31 cellular contexts compared by ENCODE assay signal in the genomic region with DNA sequence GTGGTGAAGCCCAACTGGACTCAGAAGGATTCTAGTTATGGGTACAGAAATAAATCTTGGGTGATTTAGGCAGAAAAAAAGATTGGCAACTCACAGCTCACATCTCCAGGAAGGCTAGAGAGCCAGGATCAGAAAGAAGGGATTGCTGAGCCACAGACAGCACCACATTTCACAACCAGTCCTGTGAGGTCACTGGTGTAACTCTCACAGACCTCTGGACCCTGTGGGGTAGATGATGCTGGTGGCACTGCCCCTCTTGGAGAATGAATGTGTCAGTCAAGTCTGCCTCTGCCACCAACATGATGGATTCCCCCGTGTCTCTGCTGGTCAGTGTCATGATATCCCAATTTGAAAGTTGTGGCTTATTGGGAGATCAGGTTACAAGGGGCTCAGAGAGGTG.
DNase-seq lines count a peak whose midpoint lies in the region; ATAC-seq and TF ChIP-seq lines count a peak whose summit lies in the region.
"Had no signal": no experiment of that assay in that cellular context is flagged by ENCODE, and none has a peak within 500 bp of the region (broad histone marks: within the 10 kb centered on the region; RNA-seq: fewer than 3 reads in every experiment).

No MANE protein-coding gene starts in this region.

- peaks cover 11% of the 10 kb centered on the region for H3K4me1 Mint-ChIP-seq in activated naive CD8-positive, alpha-beta T cell treated with anti-CD3 and anti-CD28 coated beads, Interleukin-2, amount 10 ng/mL, durations not matched to agents 7 days and 5 days
- no peaks in the 10 kb centered on the region for H3K4me1 Mint-ChIP-seq in activated naive CD8-positive, alpha-beta T cell treated with anti-CD3 and anti-CD28 coated beads for 36 hours
- H3K4me1 Mint-ChIP-seq in stimulated activated effector memory CD8-positive, alpha-beta T cell treated with anti-CD3 and anti-CD28 coated beads, Interleukin-12 subunit alpha, Interleukin-12 subunit beta, amount 100 ng/mL, for 72 hours: peaks cover 5% of the 10 kb centered on the region
- no peaks in the 10 kb centered on the region for H3K4me1 Mint-ChIP-seq in CD4-positive, alpha-beta T cell (ENCODE audit: low read depth)

- no peak overlapping the region for H3K9ac ChIP-seq in SK-N-MC (ENCODE audit: insufficient read length)

- peak overlapping the region; percentile 30 for H3K27ac Mint-ChIP-seq in activated naive CD8-positive, alpha-beta T cell treated with anti-CD3 and anti-CD28 coated beads, Interleukin-2, amount 10 ng/mL, durations not matched to agents 7 days and 5 days
- no peak overlapping the region for H3K27ac Mint-ChIP-seq in activated naive CD8-positive, alpha-beta T cell treated with anti-CD3 and anti-CD28 coated beads for 36 hours
- H3K27ac Mint-ChIP-seq in stimulated activated effector memory CD8-positive, alpha-beta T cell treated with anti-CD3 and anti-CD28 coated beads, Interleukin-12 subunit alpha, Interleukin-12 subunit beta, amount 100 ng/mL, for 72 hours: no peak overlapping the region
- no peak overlapping the region for H3K27ac Mint-ChIP-seq in CD4-positive, alpha-beta T cell
- H3K27ac Mint-ChIP-seq: brain; CD8-positive, alpha-beta T cell; IgD-negative memory B cell; naive thymus-derived CD8-positive, alpha-beta T cell; stimulated activated naive B cell treated with anti-CD40 and anti-IgM and Interleukin-4, amounts not matched to agents 10 μg/mL and 1 μg/mL and 100 μg/mL, for 72 hours had no signal

- POLR2A ChIA-PET in activated naive CD8-positive, alpha-beta T cell treated with anti-CD3 and anti-CD28 coated beads, Interleukin-2, amount 10 ng/mL, durations not matched to agents 7 days and 5 days (lab: Charles Lee): interaction anchor here (0.8 kb wide), 1 partner anchor 385 kb away, joined by 3 read pairs; no protein-coding TSS in a partner anchor
- POLR2A ChIA-PET in CD4-positive, alpha-beta T cell (lab: Charles Lee): interaction anchor here (1.3 kb wide), 1 partner anchor 346 kb away, joined by 3 read pairs; the partner anchor contains the start of gene IVNS1ABP

- no peak overlapping the region for H3K4me3 ChIP-seq in SK-N-MC
- H3K4me3 ChIP-seq: GM12878, heart left ventricle, suprapubic skin had no signal

- H3K27ac ChIP-seq in SK-N-MC: peak overlapping the region; percentile 83; the same call in 1 of the 2 replicates
- no peak overlapping the region for H3K27ac ChIP-seq in CD4-positive, alpha-beta T cell (ENCODE audit: low read depth, low read length)
- H3K27ac ChIP-seq: foreskin keratinocyte, heart left ventricle, suprapubic skin, VCaP had no signal

- H3K36me3 Mint-ChIP-seq in activated naive CD8-positive, alpha-beta T cell treated with anti-CD3 and anti-CD28 coated beads, Interleukin-2, amount 10 ng/mL, durations not matched to agents 7 days and 5 days: peaks cover 4% of the 10 kb centered on the region
- H3K36me3 Mint-ChIP-seq in activated naive CD8-positive, alpha-beta T cell treated with anti-CD3 and anti-CD28 coated beads for 36 hours: no peaks in the 10 kb centered on the region
- H3K36me3 Mint-ChIP-seq in stimulated activated effector memory CD8-positive, alpha-beta T cell treated with anti-CD3 and anti-CD28 coated beads, Interleukin-12 subunit alpha, Interleukin-12 subunit beta, amount 100 ng/mL, for 72 hours: peaks cover 7% of the 10 kb centered on the region
- H3K36me3 Mint-ChIP-seq in CD4-positive, alpha-beta T cell (ENCODE audit: low read depth): no peaks in the 10 kb centered on the region
- H3K36me3 Mint-ChIP-seq: brain; CD8-positive, alpha-beta T cell; naive thymus-derived CD8-positive, alpha-beta T cell had no signal

- H3K36me3 ChIP-seq in SK-N-MC (ENCODE audit: insufficient read depth, low read length): no peaks in the 10 kb centered on the region
- H3K36me3 ChIP-seq: heart left ventricle, suprapubic skin had no signal

- no peaks in the 10 kb centered on the region for H3K27me3 ChIP-seq in CD4-positive, alpha-beta T cell (ENCODE audit: control insufficient read depth, insufficient read depth, low read length)
- H3K27me3 ChIP-seq: foreskin keratinocyte, heart left ventricle, suprapubic skin had no signal

- H3K9me3 Mint-ChIP-seq in activated naive CD8-positive, alpha-beta T cell treated with anti-CD3 and anti-CD28 coated beads, Interleukin-2, amount 10 ng/mL, durations not matched to agents 7 days and 5 days: peaks cover 2% of the 10 kb centered on the region
- peaks cover 2% of the 10 kb centered on the region for H3K9me3 Mint-ChIP-seq in activated naive CD8-positive, alpha-beta T cell treated with anti-CD3 and anti-CD28 coated beads for 36 hours
- peaks cover 2% of the 10 kb centered on the region for H3K9me3 Mint-ChIP-seq in stimulated activated effector memory CD8-positive, alpha-beta T cell treated with anti-CD3 and anti-CD28 coated beads, Interleukin-12 subunit alpha, Interleukin-12 subunit beta, amount 100 ng/mL, for 72 hours
- H3K9me3 Mint-ChIP-seq in CD4-positive, alpha-beta T cell: no peaks in the 10 kb centered on the region
- H3K9me3 Mint-ChIP-seq: activated T-cell treated with anti-CD3 and anti-CD28 coated beads, Interleukin-2, amount 50 U/mL, for 4 hours; brain; CD8-positive, alpha-beta T cell; H9; IgD-negative memory B cell; naive thymus-derived CD8-positive, alpha-beta T cell had no signal

- no peak for TF ChIP-seq CTCF in CD4-positive, alpha-beta T cell (IDR thresholded peaks at IDR 0.05)

- intact Hi-C loops in CD4-positive, alpha-beta T cell (cut with DNase I, micrococcal nuclease): no loop called here

- CTCF ChIA-PET in CD4-positive, alpha-beta T cell (lab: Charles Lee): no interaction called here

- H3K4me3 Mint-ChIP-seq in activated naive CD8-positive, alpha-beta T cell treated with anti-CD3 and anti-CD28 coated beads, Interleukin-2, amount 10 ng/mL, durations not matched to agents 7 days and 5 days: no peak overlapping the region
- no peak overlapping the region for H3K4me3 Mint-ChIP-seq in activated naive CD8-positive, alpha-beta T cell treated with anti-CD3 and anti-CD28 coated beads for 36 hours
- no peak overlapping the region for H3K4me3 Mint-ChIP-seq in stimulated activated effector memory CD8-positive, alpha-beta T cell treated with anti-CD3 and anti-CD28 coated beads, Interleukin-12 subunit alpha, Interleukin-12 subunit beta, amount 100 ng/mL, for 72 hours
- no peak overlapping the region for H3K4me3 Mint-ChIP-seq in CD4-positive, alpha-beta T cell
- H3K4me3 Mint-ChIP-seq: activated T-cell treated with anti-CD3 and anti-CD28 coated beads, Interleukin-2, amount 50 U/mL, for 4 hours; brain; CD8-positive, alpha-beta T cell; H9; IgD-negative memory B cell; naive thymus-derived CD8-positive, alpha-beta T cell; stimulated activated naive B cell treated with anti-CD40 and anti-IgM and Interleukin-4, amounts not matched to agents 10 μg/mL and 1 μg/mL and 100 μg/mL, for 72 hours had no signal

- H3K27me3 Mint-ChIP-seq in activated naive CD8-positive, alpha-beta T cell treated with anti-CD3 and anti-CD28 coated beads, Interleukin-2, amount 10 ng/mL, durations not matched to agents 7 days and 5 days: no peaks in the 10 kb centered on the region
- no peaks in the 10 kb centered on the region for H3K27me3 Mint-ChIP-seq in activated naive CD8-positive, alpha-beta T cell treated with anti-CD3 and anti-CD28 coated beads for 36 hours
- H3K27me3 Mint-ChIP-seq in CD4-positive, alpha-beta T cell: no peaks in the 10 kb centered on the region
- H3K27me3 Mint-ChIP-seq: brain; IgD-negative memory B cell; naive thymus-derived CD8-positive, alpha-beta T cell; stimulated activated naive B cell treated with anti-CD40 and anti-IgM and Interleukin-4, amounts not matched to agents 10 μg/mL and 1 μg/mL and 100 μg/mL, for 72 hours had no signal

- DNase-seq in activated naive CD8-positive, alpha-beta T cell treated with anti-CD3 and anti-CD28 coated beads, Interleukin-2, amount 10 ng/mL, durations not matched to agents 7 days and 5 days: no peak
- no peak for DNase-seq in activated naive CD8-positive, alpha-beta T cell treated with anti-CD3 and anti-CD28 coated beads for 36 hours
- no peak for DNase-seq in SK-N-MC (ENCODE audit: low read depth, low spot score)
- no peak for DNase-seq in left lobe of liver (ENCODE audit: low spot score)
- no peak for DNase-seq in stimulated activated effector memory CD8-positive, alpha-beta T cell treated with anti-CD3 and anti-CD28 coated beads, Interleukin-12 subunit alpha, Interleukin-12 subunit beta, amount 100 ng/mL, for 72 hours (ENCODE audit: low spot score in 2 of 2)
- no peak for DNase-seq in CD4-positive, alpha-beta T cell
- DNase-seq: activated CD4-positive, alpha-beta T cell treated with anti-CD3 and anti-CD28 coated beads for 4 hours; activated T-cell treated with anti-CD3 and anti-CD28 coated beads, Interleukin-2, amount 50 U/mL, for 4 hours; AML-193; CD8-positive, alpha-beta T cell; cerebellar nuclear complex; EL; foreskin keratinocyte; H9; heart left ventricle; midbrain; naive thymus-derived CD8-positive, alpha-beta T cell; NCI-H1694; NCI-H446 treated with DMSO at 0.1 percent for 48 hours; NCI-H774; stimulated activated naive B cell treated with anti-CD40 and anti-IgM and Interleukin-4, amounts not matched to agents 10 μg/mL and 1 μg/mL and 100 μg/mL, for 72 hours; SW 1271; T-helper 9 cell had no signal

- no peak for ATAC-seq in activated naive CD8-positive, alpha-beta T cell treated with anti-CD3 and anti-CD28 coated beads, Interleukin-2, amount 10 ng/mL, durations not matched to agents 7 days and 5 days (ENCODE audit: low read depth)
- ATAC-seq in left lobe of liver (peak; percentile 22), GM21825 (IDR thresholded peaks at IDR 0.05; ENCODE audit: unreplicated experiment) (no peak), HG02610 (IDR thresholded peaks at IDR 0.05; ENCODE audit: unreplicated experiment) (no peak)
- peak; percentile 39 for ATAC-seq in stimulated activated effector memory CD8-positive, alpha-beta T cell treated with anti-CD3 and anti-CD28 coated beads, Interleukin-12 subunit alpha, Interleukin-12 subunit beta, amount 100 ng/mL, for 72 hours
- ATAC-seq in CD4-positive, alpha-beta T cell (ENCODE audit: poor library complexity): no peak
- ATAC-seq: activated T-cell treated with anti-CD3 and anti-CD28 coated beads, Interleukin-2, amount 50 U/mL, for 4 hours; CD8-positive, alpha-beta T cell; esophagus mucosa; foreskin keratinocyte; GM12878; heart left ventricle; naive thymus-derived CD8-positive, alpha-beta T cell; stimulated activated naive B cell treated with anti-CD40 and anti-IgM and Interleukin-4, amounts not matched to agents 10 μg/mL and 1 μg/mL and 100 μg/mL, for 72 hours had no signal

- no peaks in the 10 kb centered on the region for H3K9me3 ChIP-seq in SK-N-MC (ENCODE audit: low read depth, low read length)
- no peaks in the 10 kb centered on the region for H3K9me3 ChIP-seq in CD4-positive, alpha-beta T cell (ENCODE audit: control insufficient read depth, low read length)
- H3K9me3 ChIP-seq: heart left ventricle, suprapubic skin had no signal

Comparison
In these comparisons a context has a peak if more than half of its experiments do, and no peak if none do; other contexts are left out.
1. ATAC-seq: peak in left lobe of liver (single experiment) and stimulated activated effector memory CD8-positive, alpha-beta T cell treated with anti-CD3 and anti-CD28 coated beads, Interleukin-12 subunit alpha, Interleukin-12 subunit beta, amount 100 ng/mL, for 72 hours (single experiment); none in activated naive CD8-positive, alpha-beta T cell treated with anti-CD3 and anti-CD28 coated beads, Interleukin-2, amount 10 ng/mL, durations not matched to agents 7 days and 5 days (single experiment), CD4-positive, alpha-beta T cell (single experiment), GM21825 (single experiment) and HG02610 (single experiment).